ENCODE assay signal across 11 cellular contexts in the genomic region with DNA sequence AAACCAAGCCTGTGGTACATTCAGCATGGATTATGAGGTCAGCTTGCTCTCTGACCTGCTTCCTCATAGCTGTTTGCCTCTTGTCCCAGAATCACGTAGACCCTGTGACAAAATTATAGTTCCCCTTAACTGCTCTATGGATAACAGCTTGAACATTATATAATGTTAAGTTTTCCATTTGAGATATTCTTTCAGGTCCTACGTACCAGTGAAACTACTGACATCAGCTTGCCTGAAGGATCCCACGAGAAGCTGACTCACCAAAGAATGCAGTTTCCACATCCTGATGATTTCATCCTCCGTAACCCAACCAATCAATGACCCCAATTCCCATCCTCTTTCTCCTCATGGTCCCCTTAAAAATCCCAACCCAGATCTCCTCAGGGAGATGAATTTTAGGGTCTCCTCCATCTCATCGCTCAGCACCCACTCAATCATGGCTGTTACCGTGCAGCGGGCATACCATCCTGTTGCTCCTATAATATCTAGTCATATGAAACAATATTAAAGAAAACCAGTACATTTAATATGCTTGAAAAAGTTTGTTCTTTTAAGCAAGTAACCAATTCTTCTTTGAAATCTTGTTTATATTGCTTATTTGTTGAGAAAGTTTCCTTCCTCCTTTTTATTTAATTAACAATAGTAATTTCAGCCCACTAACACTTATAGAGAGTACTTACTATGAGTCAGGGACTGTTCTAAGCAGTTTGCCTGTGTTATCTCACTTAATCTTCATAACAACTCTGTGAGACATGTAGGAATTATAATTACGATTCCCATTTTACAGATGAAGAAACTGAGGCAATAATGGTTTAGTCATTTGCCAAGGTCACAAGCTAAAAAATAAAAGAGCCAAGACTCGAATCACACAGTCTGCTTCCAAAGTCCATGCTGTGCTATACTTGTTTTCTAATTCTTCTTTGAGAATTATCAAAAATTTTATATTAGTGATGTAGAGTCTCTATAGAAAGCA. TPM values are rescaled to one million over a fixed set of nuclear protein-coding genes. Genes with fewer than 3 reads are reported as not detected.
DNase-seq lines count a peak whose midpoint lies in the region; ATAC-seq and TF ChIP-seq lines count a peak whose summit lies in the region.
"Had no signal": no experiment of that assay in that cellular context is flagged by ENCODE, and none has a peak within 500 bp of the region (broad histone marks: within the 10 kb centered on the region; RNA-seq: fewer than 3 reads in every experiment).

No MANE protein-coding gene starts in this region.

- ATAC-seq in GM18907 (IDR thresholded peaks at IDR 0.05; ENCODE audit: unreplicated experiment) (no peak), HG03196 (IDR thresholded peaks at IDR 0.05; ENCODE audit: unreplicated experiment) (no peak)

- peak overlapping the region; percentile 71 for H3K27ac ChIP-seq in SJSA1
- H3K27ac ChIP-seq: WERI-Rb-1 had no signal

- H3K9me3 ChIP-seq in SJSA1 (replicated peaks), result no peaks in the 10 kb centered on the region

- H3K4me1 ChIP-seq in SJSA1 (replicated peaks), result peaks cover 58% of the 10 kb centered on the region

- H3K4me3 ChIP-seq in SJSA1 (no peak overlapping the region), epithelial cell of proximal tubule (ENCODE audit: low read depth, low read length) (no peak overlapping the region)
- H3K4me3 ChIP-seq: skin epidermis had no signal

- no peak for TF ChIP-seq CTCF in epithelial cell of proximal tubule (conservative IDR thresholded peaks at IDR 0.05; ENCODE audit: low read depth, low read length)

- peaks cover 15% of the 10 kb centered on the region for H3K36me3 ChIP-seq in SJSA1
- H3K36me3 ChIP-seq: WERI-Rb-1 had no signal

- no peaks in the 10 kb centered on the region for H3K27me3 ChIP-seq in SJSA1 (replicated peaks)

- DNase-seq in ELR (ENCODE audit: low read depth) (peak; percentile 96), SJSA1 (ENCODE audit: low read depth in 1 of 2, low spot score in 2 of 2) (peak in 1 of 2 experiments; percentile 58), epithelial cell of proximal tubule (ENCODE audit: low read depth) (peak; percentile 86), putamen (ENCODE audit: low spot score) (peak; percentile 22), NCI-H345 treated with DMSO at 0.1 percent for 48 hours (lab: John Stamatoyannopoulos, UW; ENCODE audit: unreplicated experiment) (no peak), NCI-H1092 treated with DMSO at 0.1 percent for 48 hours (lab: John Stamatoyannopoulos, UW) (no peak)
- DNase-seq: WERI-Rb-1 had no signal

RNA-seq across cellular contexts. Expression of gene CHML, which starts 27.4 kb away (rescaled TPM):
- 22.0 and 39.7 TPM in 2 replicates for total RNA-seq in SJSA1 (2014; rRNA removed; shearing (Covaris generic))
- total RNA-seq in epithelial cell of proximal tubule, result 9.5 and 19.0 TPM in 2 replicates

RNA-seq across cellular contexts. Expression of gene OPN3, which starts 27.4 kb away (rescaled TPM):
- 60.6 and 89.4 TPM in 2 replicates for total RNA-seq in SJSA1 (2014; rRNA removed; shearing (Covaris generic))
- total RNA-seq in epithelial cell of proximal tubule, result 66.2 and 75.6 TPM in 2 replicates

RNA-seq across cellular contexts. Expression of gene WDR64, which starts 39.3 kb away (rescaled TPM):
- total RNA-seq in SJSA1 (2014; rRNA removed; shearing (Covaris generic)), result 0.24 TPM in 1 of 2 replicates, not detected in the other
- total RNA-seq in epithelial cell of proximal tubule, result not detected in 2 replicates
- total RNA-seq: temporal lobe had no signal

Comparison
In these comparisons a context has a peak if more than half of its experiments do, and no peak if none do; other contexts are left out.
1. DNase-seq: peak in ELR (single experiment), epithelial cell of proximal tubule (single experiment) and putamen (single experiment); none in NCI-H345 treated with DMSO at 0.1 percent for 48 hours (single experiment) and NCI-H1092 treated with DMSO at 0.1 percent for 48 hours (single experiment).